ENCODE assay signal across 10 cellular contexts in the genomic region with DNA sequence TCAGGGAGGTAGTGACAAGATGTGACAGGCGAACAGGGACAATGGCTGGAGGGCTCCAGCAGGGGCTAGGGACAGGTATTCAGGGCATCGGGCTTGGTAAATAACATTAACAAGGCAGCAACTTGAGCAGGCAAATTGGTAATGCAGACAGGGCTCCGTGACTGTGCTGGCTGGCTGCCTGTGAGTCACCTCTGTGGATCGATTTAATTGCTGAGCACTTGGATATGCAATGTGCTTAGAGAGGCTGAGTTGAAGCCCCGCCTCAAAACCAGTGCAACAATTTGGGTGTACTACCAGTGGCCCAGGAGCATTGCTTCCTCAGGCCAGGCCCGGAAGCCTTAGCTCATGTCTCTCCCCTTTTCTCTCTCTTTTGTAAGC. TPM values are rescaled to one million over a fixed set of nuclear protein-coding genes. Genes with fewer than 3 reads are reported as not detected.
DNase-seq lines count a peak whose midpoint lies in the region; ATAC-seq and TF ChIP-seq lines count a peak whose summit lies in the region.
"Had no signal": no experiment of that assay in that cellular context is flagged by ENCODE, and none has a peak within 500 bp of the region (broad histone marks: within the 10 kb centered on the region; RNA-seq: fewer than 3 reads in every experiment).

No MANE protein-coding gene starts in this region.

- no peaks in the 10 kb centered on the region for H3K36me3 Mint-ChIP-seq in MCF 10A (ENCODE audit: insufficient read depth, unreplicated experiment)

- intact Hi-C loops in MCF 10A (cut with micrococcal nuclease) (loop anchor here (2.0 to 5.0 kb wide), 3 partner anchors 73 to 602 kb away; a partner anchor contains a TSS), breast epithelium (cut with DNase I; ENCODE audit: low total_unique reads) (no loop called here)

- no peaks in the 10 kb centered on the region for H3K4me1 ChIP-seq in breast epithelium

- H3K27me3 ChIP-seq in breast epithelium: peaks cover 0 to 55% of the 10 kb centered on the region in 2 donors

- H3K27ac ChIP-seq in breast epithelium: no peak overlapping the region

- no peak for ATAC-seq in HG03565 (IDR thresholded peaks at IDR 0.05; ENCODE audit: unreplicated experiment)

- no peak for TF ChIP-seq POLR2A in breast epithelium (IDR thresholded peaks at IDR 0.05)

- H3K4me3 ChIP-seq in breast epithelium: no peak overlapping the region

- DNase-seq in MCF 10A (ENCODE audit: unreplicated experiment): peak; percentile 88
- no peak for DNase-seq in breast epithelium (ENCODE audit: low spot score in 2 of 2)
- peak; percentile 3 for DNase-seq in RKO (ENCODE audit: low spot score)
- DNase-seq in fibroblast of the conjunctiva (ENCODE audit: low read depth): peak; percentile 27
- DNase-seq in ureter (ENCODE audit: low spot score): peak; percentile 52
- DNase-seq in activated CD4-positive, alpha-beta T cell treated with anti-CD3 and anti-CD28 coated beads for 4 hours: no peak
- DNase-seq in NCI-H128 (lab: John Stamatoyannopoulos, UW; ENCODE audit: unreplicated experiment): no peak
- DNase-seq: AML-193 had no signal

- H3K4me1 Mint-ChIP-seq in MCF 10A (ENCODE audit: insufficient read depth, unreplicated experiment): peaks cover 12% of the 10 kb centered on the region
- H3K4me1 Mint-ChIP-seq: central memory CD8-positive, alpha-beta T cell had no signal

- no TSS peak for BruUV-seq in MCF 10A (replicated peaks; lab: Mats Ljungman, UMichigan)

- no peaks in the 10 kb centered on the region for H3K9me3 ChIP-seq in breast epithelium

- POLR2A ChIA-PET in MCF 10A (lab: Yijun Ruan, JAX): interaction anchor here (0.8 to 2.3 kb wide), 10 partner anchors 69 to 1077 kb away, joined by 3 to 8 read pairs (median 4); a partner anchor contains a TSS

- CTCF ChIA-PET in MCF 10A (lab: Yijun Ruan, JAX): interaction anchor here (0.6 to 9.5 kb wide), 21 partner anchors 9 to 1172 kb away, joined by 3 to 126 read pairs (median 5); a partner anchor contains a TSS

- no peaks in the 10 kb centered on the region for H3K27me3 Mint-ChIP-seq in MCF 10A (ENCODE audit: insufficient read depth, unreplicated experiment)

- no peaks in the 10 kb centered on the region for H3K36me3 ChIP-seq in breast epithelium

- TF ChIP-seq CTCF in MCF 10A (IDR thresholded peaks at IDR 0.05; ENCODE audit: unreplicated experiment): no peak
- no peak for TF ChIP-seq CTCF in breast epithelium (IDR thresholded peaks at IDR 0.05)

- peaks cover 20% of the 10 kb centered on the region for H3K9me3 Mint-ChIP-seq in MCF 10A (ENCODE audit: unreplicated experiment)
- H3K9me3 Mint-ChIP-seq: central memory CD8-positive, alpha-beta T cell had no signal

- H3K27ac Mint-ChIP-seq in MCF 10A (ENCODE audit: low read depth, unreplicated experiment): peak overlapping the region; percentile 11

- peak overlapping the region; percentile 36 for H3K4me3 Mint-ChIP-seq in MCF 10A (ENCODE audit: unreplicated experiment)
- H3K4me3 Mint-ChIP-seq: central memory CD8-positive, alpha-beta T cell had no signal

RNA-seq across cellular contexts. Expression of a gene that starts 19.5 kb away (rescaled TPM):
- total RNA-seq in MCF 10A (2022): not detected in 2 replicates
- total RNA-seq in breast epithelium: not detected
- not detected for total RNA-seq in ureter

RNA-seq across cellular contexts. Expression of a gene that starts 38.2 kb away (rescaled TPM):
- total RNA-seq in MCF 10A (2022) (not detected in 2 replicates), breast epithelium (not detected), ureter (not detected)

RNA-seq across cellular contexts. Expression of a gene that starts 58.8 kb away (rescaled TPM):
- total RNA-seq in MCF 10A (2022) (not detected in 2 replicates), breast epithelium (1 to 10 TPM; 1.3 to 2.3 (median 1.8) TPM), ureter (0.91 TPM)

Comparison
In these comparisons a context has a peak if more than half of its experiments do, and no peak if none do; other contexts are left out.
1. DNase-seq: peak in MCF 10A (single experiment), RKO (single experiment), fibroblast of the conjunctiva (single experiment) and ureter (single experiment); none in breast epithelium (0 of 2), activated CD4-positive, alpha-beta T cell treated with anti-CD3 and anti-CD28 coated beads for 4 hours (0 of 2) and NCI-H128 (single experiment).